ENCODE assay signal across 1 cellular context in genomic region chr15:48987142-48987541, GRCh38.
TF ChIP-seq lines count a peak whose summit lies in the region.

No MANE protein-coding gene starts in this region.

TF ChIP-seq in HepG2, 621 proteins besides CTCF, POLR2A, EP300 and RAD21:
- no peak for TF ChIP-seq MBD4 (IDR thresholded peaks at IDR 0.05; ENCODE audit: borderline replicate concordance, low read length)
- TF ChIP-seq ZKSCAN1 (IDR thresholded peaks at IDR 0.05; ENCODE audit: low read length), result no peak
- TF ChIP-seq, protein P1, sequence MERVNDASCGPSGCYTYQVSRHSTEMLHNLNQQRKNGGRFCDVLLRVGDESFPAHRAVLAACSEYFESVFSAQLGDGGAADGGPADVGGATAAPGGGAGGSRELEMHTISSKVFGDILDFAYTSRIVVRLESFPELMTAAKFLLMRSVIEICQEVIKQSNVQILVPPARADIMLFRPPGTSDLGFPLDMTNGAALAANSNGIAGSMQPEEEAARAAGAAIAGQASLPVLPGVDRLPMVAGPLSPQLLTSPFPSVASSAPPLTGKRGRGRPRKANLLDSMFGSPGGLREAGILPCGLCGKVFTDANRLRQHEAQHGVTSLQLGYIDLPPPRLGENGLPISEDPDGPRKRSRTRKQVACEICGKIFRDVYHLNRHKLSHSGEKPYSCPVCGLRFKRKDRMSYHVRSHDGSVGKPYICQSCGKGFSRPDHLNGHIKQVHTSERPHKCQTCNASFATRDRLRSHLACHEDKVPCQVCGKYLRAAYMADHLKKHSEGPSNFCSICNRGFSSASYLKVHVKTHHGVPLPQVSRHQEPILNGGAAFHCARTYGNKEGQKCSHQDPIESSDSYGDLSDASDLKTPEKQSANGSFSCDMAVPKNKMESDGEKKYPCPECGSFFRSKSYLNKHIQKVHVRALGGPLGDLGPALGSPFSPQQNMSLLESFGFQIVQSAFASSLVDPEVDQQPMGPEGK (CRISPR knock-in tag; IDR thresholded peaks at IDR 0.05), result no peak
- no peak for TF ChIP-seq FIP1L1 (IDR thresholded peaks at IDR 0.05; ENCODE audit: borderline replicate concordance, insufficient read depth, low read depth, low read length)
- no peak for TF ChIP-seq SRF (IDR thresholded peaks at IDR 0.05; ENCODE audit: low read depth, low read length)
- TF ChIP-seq CEBPB (IDR thresholded peaks at IDR 0.05; ENCODE audit: borderline replicate concordance, low read depth, low read length), result peak; percentile 73
